Comparison of ENCODE assay signal across 12 cellular contexts in genomic region chrX:44997282-44997813, GRCh38.
DNase-seq lines count a peak whose midpoint lies in the region; ATAC-seq and TF ChIP-seq lines count a peak whose summit lies in the region.
"Had no signal": no experiment of that assay in that cellular context is flagged by ENCODE, and none has a peak within 500 bp of the region (broad histone marks: within the 10 kb centered on the region; RNA-seq: fewer than 3 reads in every experiment).

No MANE protein-coding gene starts in this region.

- peak overlapping the region in 5 of 7 donors; percentile 12 to 56 (median 40) for H3K4me3 Mint-ChIP-seq in CD8-positive, alpha-beta memory T cell
- peak overlapping the region; percentile 52 for H3K4me3 Mint-ChIP-seq in activated CD8-positive, alpha-beta T cell treated with anti-CD3 and anti-CD28 coated beads, Interleukin-2, amount 10 ng/mL, durations not matched to agents 7 days and 5 days
- H3K4me3 Mint-ChIP-seq in natural killer cell treated with Interleukin-12 subunit alpha and Interleukin-12 subunit beta and Interleukin-15 and Interleukin-18, amount 100 ng/mL, for 72 hours: peak overlapping the region; percentile 67
- H3K4me3 Mint-ChIP-seq in type B pancreatic cell: no peak overlapping the region
- H3K4me3 Mint-ChIP-seq: mesothelial cell of epicardium had no signal

- peaks cover 23% of the 10 kb centered on the region for H3K4me1 ChIP-seq in CD8-positive, alpha-beta memory T cell (ENCODE audit: insufficient read depth, low read length)

- H3K27me3 ChIP-seq in CD8-positive, alpha-beta memory T cell (ENCODE audit: insufficient read depth, low read length, poor library complexity, severe bottlenecking): no peaks in the 10 kb centered on the region

- H3K4me3 ChIP-seq in CD8-positive, alpha-beta memory T cell (ENCODE audit: low read length): no peak overlapping the region

- POLR2A ChIA-PET in CD8-positive, alpha-beta memory T cell (lab: Charles Lee): no interaction called here
- POLR2A ChIA-PET in activated CD8-positive, alpha-beta T cell treated with anti-CD3 and anti-CD28 coated beads, Interleukin-2, amount 10 ng/mL, durations not matched to agents 7 days and 5 days (lab: Charles Lee): no interaction called here

- no peaks in the 10 kb centered on the region for H3K9me3 Mint-ChIP-seq in CD8-positive, alpha-beta memory T cell
- H3K9me3 Mint-ChIP-seq in activated CD8-positive, alpha-beta T cell treated with anti-CD3 and anti-CD28 coated beads, Interleukin-2, amount 10 ng/mL, durations not matched to agents 7 days and 5 days (ENCODE audit: insufficient read depth): no peaks in the 10 kb centered on the region
- no peaks in the 10 kb centered on the region for H3K9me3 Mint-ChIP-seq in natural killer cell treated with Interleukin-12 subunit alpha and Interleukin-12 subunit beta and Interleukin-15 and Interleukin-18, amount 100 ng/mL, for 72 hours
- H3K9me3 Mint-ChIP-seq in type B pancreatic cell: peaks cover 6% of the 10 kb centered on the region

- no peaks in the 10 kb centered on the region for H3K36me3 ChIP-seq in CD8-positive, alpha-beta memory T cell (ENCODE audit: insufficient read depth, low read length)

- H3K36me3 Mint-ChIP-seq in CD8-positive, alpha-beta memory T cell: peaks cover 5 to 14% (median 9%) of the 10 kb centered on the region in 3 donors
- H3K36me3 Mint-ChIP-seq in activated CD8-positive, alpha-beta T cell treated with anti-CD3 and anti-CD28 coated beads, Interleukin-2, amount 10 ng/mL, durations not matched to agents 7 days and 5 days (ENCODE audit: low read depth): peaks cover 27% of the 10 kb centered on the region
- H3K36me3 Mint-ChIP-seq in natural killer cell treated with Interleukin-12 subunit alpha and Interleukin-12 subunit beta and Interleukin-15 and Interleukin-18, amount 100 ng/mL, for 72 hours: no peaks in the 10 kb centered on the region
- H3K36me3 Mint-ChIP-seq in type B pancreatic cell: peaks cover 17% of the 10 kb centered on the region

- CTCF ChIA-PET in CD8-positive, alpha-beta memory T cell (lab: Charles Lee): no interaction called here
- CTCF ChIA-PET in activated CD8-positive, alpha-beta T cell treated with anti-CD3 and anti-CD28 coated beads, Interleukin-2, amount 10 ng/mL, durations not matched to agents 7 days and 5 days (lab: Charles Lee): no interaction called here

- H3K27ac ChIP-seq in CD8-positive, alpha-beta memory T cell (ENCODE audit: low read depth, low read length): no peak overlapping the region

- H3K27ac Mint-ChIP-seq in CD8-positive, alpha-beta memory T cell: peak overlapping the region in 7 of 8 donors; percentile 12 to 89 (median 39)
- peak overlapping the region; percentile 81 for H3K27ac Mint-ChIP-seq in activated CD8-positive, alpha-beta T cell treated with anti-CD3 and anti-CD28 coated beads, Interleukin-2, amount 10 ng/mL, durations not matched to agents 7 days and 5 days
- H3K27ac Mint-ChIP-seq in natural killer cell treated with Interleukin-12 subunit alpha and Interleukin-12 subunit beta and Interleukin-15 and Interleukin-18, amount 100 ng/mL, for 72 hours: peak overlapping the region; percentile 61 to 67
- no peak overlapping the region for H3K27ac Mint-ChIP-seq in type B pancreatic cell

- no peaks in the 10 kb centered on the region for H3K27me3 Mint-ChIP-seq in CD8-positive, alpha-beta memory T cell
- H3K27me3 Mint-ChIP-seq in activated CD8-positive, alpha-beta T cell treated with anti-CD3 and anti-CD28 coated beads, Interleukin-2, amount 10 ng/mL, durations not matched to agents 7 days and 5 days (ENCODE audit: low read depth): no peaks in the 10 kb centered on the region
- H3K27me3 Mint-ChIP-seq in natural killer cell treated with Interleukin-12 subunit alpha and Interleukin-12 subunit beta and Interleukin-15 and Interleukin-18, amount 100 ng/mL, for 72 hours: no peaks in the 10 kb centered on the region
- no peaks in the 10 kb centered on the region for H3K27me3 Mint-ChIP-seq in type B pancreatic cell

- no peaks in the 10 kb centered on the region for H3K9me3 ChIP-seq in CD8-positive, alpha-beta memory T cell (ENCODE audit: low read length)

- no peak for ATAC-seq in activated CD8-positive, alpha-beta T cell treated with anti-CD3 and anti-CD28 coated beads, Interleukin-2, amount 10 ng/mL, durations not matched to agents 7 days and 5 days
- ATAC-seq in natural killer cell treated with Interleukin-12 subunit alpha and Interleukin-12 subunit beta and Interleukin-15 and Interleukin-18, amount 100 ng/mL, for 72 hours: no peak
- ATAC-seq in GM19324 (IDR thresholded peaks at IDR 0.05; ENCODE audit: low FRiP score, unreplicated experiment): no peak

- TF ChIP-seq CTCF in type B pancreatic cell (conservative IDR thresholded peaks at IDR 0.05): no peak

- H3K4me1 Mint-ChIP-seq in CD8-positive, alpha-beta memory T cell: peaks cover 72 to 84% (median 79%) of the 10 kb centered on the region in 3 donors
- peaks cover 46% of the 10 kb centered on the region for H3K4me1 Mint-ChIP-seq in activated CD8-positive, alpha-beta T cell treated with anti-CD3 and anti-CD28 coated beads, Interleukin-2, amount 10 ng/mL, durations not matched to agents 7 days and 5 days (ENCODE audit: low read depth)
- peaks cover 55 to 64% of the 10 kb centered on the region in 2 donors for H3K4me1 Mint-ChIP-seq in natural killer cell treated with Interleukin-12 subunit alpha and Interleukin-12 subunit beta and Interleukin-15 and Interleukin-18, amount 100 ng/mL, for 72 hours (ENCODE audit: low read depth in 2 of 2)
- peaks cover 6% of the 10 kb centered on the region for H3K4me1 Mint-ChIP-seq in type B pancreatic cell (ENCODE audit: unreplicated experiment)

- peak; percentile 54 for TF ChIP-seq POLR2A in GM18526 (IDR thresholded peaks at IDR 0.05; ENCODE audit: extremely low read depth, insufficient read length)

- no peak for DNase-seq in CD8-positive, alpha-beta memory T cell
- no peak for DNase-seq in activated CD8-positive, alpha-beta T cell treated with anti-CD3 and anti-CD28 coated beads, Interleukin-2, amount 10 ng/mL, durations not matched to agents 7 days and 5 days
- no peak for DNase-seq in natural killer cell treated with Interleukin-12 subunit alpha and Interleukin-12 subunit beta and Interleukin-15 and Interleukin-18, amount 100 ng/mL, for 72 hours (ENCODE audit: low spot score)
- DNase-seq in type B pancreatic cell (ENCODE audit: extremely low spot score, unreplicated experiment): no peak
- DNase-seq in NCI-H774 (lab: John Stamatoyannopoulos, UW): no peak
- DNase-seq: activated CD4-positive, CD25-positive, alpha-beta regulatory T cell treated with anti-CD3 and anti-CD28 coated beads, Interleukin-2, amount 50 U/mL, for 72 hours; H7; NCI-H1436 treated with DMSO at 0.1 percent for 48 hours; stimulated activated CD4-positive, alpha-beta T cell treated with anti-CD3 and anti-CD28 coated beads, Interleukin-2, amount 100 ng/mL, for 48 hours had no signal
